Comparison of ENCODE assay signal across 8 cellular contexts in the genomic region with DNA sequence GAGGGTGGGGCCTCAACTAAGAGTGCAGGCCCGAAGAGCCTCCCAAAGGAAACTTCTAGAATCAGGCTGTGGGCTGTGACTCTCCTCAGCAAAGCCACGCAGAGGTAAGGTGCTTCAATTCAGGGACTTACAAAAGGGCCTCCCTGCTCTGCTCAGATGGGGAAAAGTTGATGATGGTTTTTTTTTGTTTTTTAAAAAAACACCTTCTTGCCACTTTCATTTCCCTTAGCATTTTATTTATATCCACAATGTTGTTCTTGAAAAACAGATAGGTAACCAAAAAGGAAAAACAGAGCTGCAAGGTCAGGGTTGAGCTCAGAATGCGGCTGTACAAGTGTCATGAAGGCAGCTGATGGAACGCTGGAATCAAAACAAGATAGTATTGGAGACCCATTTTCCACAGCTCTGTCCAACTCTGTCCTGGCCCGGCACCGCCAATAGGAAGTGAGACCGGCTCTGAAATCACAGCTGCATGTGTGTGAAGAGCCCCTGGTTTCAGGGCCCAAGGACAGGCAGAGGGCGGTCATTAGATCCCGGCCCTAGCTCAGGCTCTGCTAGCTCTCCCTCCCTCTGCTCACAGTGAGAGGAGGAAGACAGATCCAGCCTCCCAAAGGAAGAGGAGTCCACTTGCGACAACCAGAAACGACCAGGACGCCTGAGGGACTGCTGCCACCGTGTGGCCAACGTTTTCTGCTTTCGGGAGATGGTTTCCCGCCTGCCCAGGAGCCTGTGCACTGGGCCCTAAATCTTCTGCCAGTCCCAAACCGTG. TPM values are rescaled to one million over a fixed set of nuclear protein-coding genes. Genes with fewer than 3 reads are reported as not detected.
DNase-seq lines count a peak whose midpoint lies in the region; ATAC-seq, FAIRE-seq and TF ChIP-seq lines count a peak whose summit lies in the region.

No MANE protein-coding gene starts in this region.

- DNase-seq in A172 (ENCODE audit: low spot score) (peak; percentile 85), GM18507 (ENCODE audit: extremely low spot score, insufficient read length, low read depth) (peak; percentile 69), NCI-H226 (peak; percentile 65), dermis blood vessel endothelial cell (peak; percentile 95), lower leg skin (ENCODE audit: low spot score in 2 of 2) (peak; percentile 84 to 97)
- peak; percentile 50 to 56 for DNase-seq in activated CD4-positive, alpha-beta T cell treated with anti-CD3 and anti-CD28 coated beads, Interleukin-2, amount 50 U/mL, for 24 hours (ENCODE audit: low read depth in 1 of 2, low spot score in 1 of 2)
- DNase-seq in stimulated activated CD4-positive, alpha-beta T cell treated with anti-CD3 and anti-CD28 coated beads, Interleukin-4, amount 100 ng/mL, for 1 hour, result peak; percentile 78

- no peak for ATAC-seq in GM18505 (IDR thresholded peaks at IDR 0.05; ENCODE audit: unreplicated experiment)

- intact Hi-C loops in lower leg skin (cut with DNase I; ENCODE audit: low total_unique reads), result no loop called here

- no peak overlapping the region for H3K4me3 ChIP-seq in lower leg skin (ENCODE audit: low read depth, poor library complexity, severe bottlenecking)

- TF ChIP-seq POLR2A in lower leg skin (IDR thresholded peaks at IDR 0.05) (no peak), GM18505 (IDR thresholded peaks at IDR 0.05; ENCODE audit: borderline replicate concordance, extremely low read depth, insufficient read depth, insufficient read length) (no peak)

- WGBS in lower leg skin, 2 donors, result 31 to 34% methylated on average over 13 to 16 of the region's 17 CpGs

- FAIRE-seq in GM18507 (lab: Jason Lieb, UNC), result peak; percentile 92

- peak in 1 of 3 donors; percentile 45 for TF ChIP-seq CTCF in lower leg skin (IDR thresholded peaks at IDR 0.05)

RNA-seq across cellular contexts. Expression of a gene that starts 58.3 kb away (rescaled TPM):
- total RNA-seq in A172 (2014; rRNA removed; shearing (Covaris generic)), result 3.4 and 10.2 TPM in 2 replicates
- total RNA-seq in dermis blood vessel endothelial cell (4.4 and 5.1 TPM in 2 replicates), lower leg skin (10 to 100 TPM; 12.6 to 27.5 (median 19.9) TPM)
